In the genomic region with DNA sequence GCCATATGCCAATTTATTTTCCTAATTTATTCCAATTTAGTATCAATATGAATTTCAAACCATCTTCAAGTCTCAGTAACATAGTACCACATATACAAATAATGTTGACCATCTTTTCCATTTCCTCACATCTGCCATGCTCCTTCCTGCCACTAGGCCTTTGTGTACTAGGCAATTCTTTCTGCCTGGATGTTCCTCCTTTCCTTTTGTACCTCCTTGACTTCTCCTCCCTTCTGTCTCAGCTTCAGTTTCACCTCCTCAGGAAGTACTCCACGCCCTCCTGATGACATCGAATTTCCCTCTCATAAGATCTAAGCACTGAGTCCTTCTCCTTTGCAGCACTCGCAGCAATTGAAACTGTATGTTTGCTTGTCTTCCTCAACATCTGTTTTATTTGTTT, we compare ENCODE assay signal across 1 cellular context.
TF ChIP-seq lines count a peak whose summit lies in the region.

No MANE protein-coding gene starts in this region.

TF ChIP-seq in H1, 55 proteins besides CTCF, POLR2A, EP300 and RAD21 (continued from another document):
- TF ChIP-seq GABPA (IDR thresholded peaks at IDR 0.05; ENCODE audit: borderline replicate concordance, insufficient read depth, low read length) (no peak), RNF2 (IDR thresholded peaks at IDR 0.05; ENCODE audit: borderline replicate concordance, low read depth, low read length, missing control alignments, poor library complexity, severe bottlenecking) (no peak), CEBPB (IDR thresholded peaks at IDR 0.05; ENCODE audit: low read depth, low read length) (no peak), FOSL1 (IDR thresholded peaks at IDR 0.05; ENCODE audit: insufficient read depth, low read depth, low read length) (no peak), CHD1 (IDR thresholded peaks at IDR 0.05; ENCODE audit: low read depth, low read length) (no peak), RFX5 (IDR thresholded peaks at IDR 0.05; ENCODE audit: borderline replicate concordance, low read depth, low read length) (no peak)
- TF ChIP-seq, protein P1, sequence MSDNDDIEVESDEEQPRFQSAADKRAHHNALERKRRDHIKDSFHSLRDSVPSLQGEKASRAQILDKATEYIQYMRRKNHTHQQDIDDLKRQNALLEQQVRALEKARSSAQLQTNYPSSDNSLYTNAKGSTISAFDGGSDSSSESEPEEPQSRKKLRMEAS (IDR thresholded peaks at IDR 0.05), result no peak
